ENCODE assay signal across 7 cellular contexts in genomic region chr5:180830253-180831138, GRCh38. TPM values are rescaled to one million over a fixed set of nuclear protein-coding genes. Genes with fewer than 3 reads are reported as not detected.
DNase-seq lines count a peak whose midpoint lies in the region; ATAC-seq, FAIRE-seq and TF ChIP-seq lines count a peak whose summit lies in the region.

No MANE protein-coding gene starts in this region.

- no TSS peak for BruUV-seq in endothelial cell of umbilical vein (replicated peaks; lab: Mats Ljungman, UMichigan)

- peaks cover 2% of the 10 kb centered on the region for H3K79me2 ChIP-seq in endothelial cell of umbilical vein (ENCODE audit: control insufficient read depth, insufficient read depth, low read length)

- H3K4me1 Mint-ChIP-seq in activated CD8-positive, alpha-beta memory T cell treated with anti-CD3 and anti-CD28 coated beads, Interleukin-2, amount 10 ng/mL, durations not matched to agents 7 days and 5 days: peaks cover 37% of the 10 kb centered on the region
- peaks cover 68% of the 10 kb centered on the region for H3K4me1 Mint-ChIP-seq in stimulated activated memory B cell treated with anti-CD40 and anti-IgM and Interleukin-4, amounts not matched to agents 10 μg/mL and 1 μg/mL and 100 μg/mL, for 72 hours

- no peaks in the 10 kb centered on the region for H3K27me3 ChIP-seq in endothelial cell of umbilical vein (ENCODE audit: control insufficient read depth in 2 of 2, insufficient read depth in 2 of 2, low read length in 2 of 2)
- no peaks in the 10 kb centered on the region for H3K27me3 ChIP-seq in muscle layer of colon (ENCODE audit: control insufficient read depth in 1 of 2, insufficient read depth in 2 of 2, low read length in 2 of 2)

- H3K36me3 Mint-ChIP-seq in activated CD8-positive, alpha-beta memory T cell treated with anti-CD3 and anti-CD28 coated beads, Interleukin-2, amount 10 ng/mL, durations not matched to agents 7 days and 5 days: peaks cover 45% of the 10 kb centered on the region
- H3K36me3 Mint-ChIP-seq in stimulated activated memory B cell treated with anti-CD40 and anti-IgM and Interleukin-4, amounts not matched to agents 10 μg/mL and 1 μg/mL and 100 μg/mL, for 72 hours: peaks cover 74% of the 10 kb centered on the region

- no peaks in the 10 kb centered on the region for H3K27me3 Mint-ChIP-seq in activated CD8-positive, alpha-beta memory T cell treated with anti-CD3 and anti-CD28 coated beads, Interleukin-2, amount 10 ng/mL, durations not matched to agents 7 days and 5 days
- no peaks in the 10 kb centered on the region for H3K27me3 Mint-ChIP-seq in stimulated activated memory B cell treated with anti-CD40 and anti-IgM and Interleukin-4, amounts not matched to agents 10 μg/mL and 1 μg/mL and 100 μg/mL, for 72 hours

- H3K9ac ChIP-seq in endothelial cell of umbilical vein (replicated peaks; ENCODE audit: extremely low read depth, insufficient read depth, low read length) (peak overlapping the region; percentile 81), muscle layer of colon (ENCODE audit: low read length) (peak overlapping the region; percentile 83)

- H3K27ac Mint-ChIP-seq in activated CD8-positive, alpha-beta memory T cell treated with anti-CD3 and anti-CD28 coated beads, Interleukin-2, amount 10 ng/mL, durations not matched to agents 7 days and 5 days: peak overlapping the region; percentile 98
- H3K27ac Mint-ChIP-seq in stimulated activated memory B cell treated with anti-CD40 and anti-IgM and Interleukin-4, amounts not matched to agents 10 μg/mL and 1 μg/mL and 100 μg/mL, for 72 hours: peak overlapping the region; percentile 98

- peak overlapping the region; percentile 100 for H3K4me3 Mint-ChIP-seq in activated CD8-positive, alpha-beta memory T cell treated with anti-CD3 and anti-CD28 coated beads, Interleukin-2, amount 10 ng/mL, durations not matched to agents 7 days and 5 days
- peak overlapping the region; percentile 92 for H3K4me3 Mint-ChIP-seq in stimulated activated memory B cell treated with anti-CD40 and anti-IgM and Interleukin-4, amounts not matched to agents 10 μg/mL and 1 μg/mL and 100 μg/mL, for 72 hours

- DNase-seq in GM18507 (ENCODE audit: extremely low spot score, insufficient read length, low read depth): peak; percentile 50
- DNase-seq in NCI-H2227 treated with DMSO at 0.1 percent for 48 hours (lab: John Stamatoyannopoulos, UW): peak; percentile 19
- peak; percentile 86 for DNase-seq in activated CD8-positive, alpha-beta memory T cell treated with anti-CD3 and anti-CD28 coated beads, Interleukin-2, amount 10 ng/mL, durations not matched to agents 7 days and 5 days
- DNase-seq in endothelial cell of umbilical vein (ENCODE audit: low read depth, low spot score): no peak

- H4K20me1 ChIP-seq in endothelial cell of umbilical vein (replicated peaks; ENCODE audit: control insufficient read depth, extremely low read depth, insufficient read depth, low read length): no peaks in the 10 kb centered on the region

- FAIRE-seq in GM18507 (lab: Jason Lieb, UNC) (peak; percentile 63), endothelial cell of umbilical vein (lab: Jason Lieb, UNC) (no peak)

- CTCF ChIA-PET in activated CD8-positive, alpha-beta memory T cell treated with anti-CD3 and anti-CD28 coated beads, Interleukin-2, amount 10 ng/mL, durations not matched to agents 7 days and 5 days (lab: Charles Lee): interaction anchor here (0.8 to 3.7 kb wide), 17 partner anchors 9 to 1028 kb away, joined by 3 to 16 read pairs (median 6); partner anchors contain the start of gene MGAT1
- CTCF ChIA-PET in endothelial cell of umbilical vein (lab: Charles Lee): interaction anchor here (0.8 to 2.3 kb wide), 8 partner anchors 20 to 354 kb away, joined by 3 to 11 read pairs (median 5); partner anchors contain the start of gene MGAT1

- intact Hi-C loops in endothelial cell of umbilical vein (cut with micrococcal nuclease): loop anchor here (1.0 to 2.0 kb wide), 4 partner anchors 20 to 44 kb away; partner anchors contain the start of genes MGAT1 and ZFP62

- TF ChIP-seq POLR2A in endothelial cell of umbilical vein (IDR thresholded peaks at IDR 0.05; ENCODE audit: low read depth, low read length): no peak

- H2AFZ ChIP-seq in endothelial cell of umbilical vein (ENCODE audit: low read depth, low read length): peak overlapping the region; percentile 93

- peaks cover 15% of the 10 kb centered on the region for H3K4me1 ChIP-seq in endothelial cell of umbilical vein (ENCODE audit: control insufficient read depth, extremely low read depth, insufficient read depth, low read length)
- peaks cover 25% of the 10 kb centered on the region for H3K4me1 ChIP-seq in muscle layer of colon (ENCODE audit: insufficient read depth, low read length)

- H3K4me2 ChIP-seq in endothelial cell of umbilical vein (ENCODE audit: insufficient read depth, low read length): peak overlapping the region; percentile 66

- no peak for TF ChIP-seq CTCF in endothelial cell of umbilical vein (IDR thresholded peaks at IDR 0.05; ENCODE audit: extremely low read depth in 1 of 2, insufficient read depth in 1 of 2, low read depth in 1 of 2, low read length in 2 of 2)

- H3K9me1 ChIP-seq in endothelial cell of umbilical vein (replicated peaks; ENCODE audit: control insufficient read depth, extremely low read depth, insufficient read depth, low read length): no peaks in the 10 kb centered on the region

- H3K4me3 ChIP-seq in endothelial cell of umbilical vein (replicated peaks in 1 of 3; ENCODE audit: insufficient read depth in 1 of 3, low read depth in 1 of 3, low read length in 3 of 3): peak overlapping the region; percentile 51 to 63 (median 59)
- H3K4me3 ChIP-seq in muscle layer of colon (ENCODE audit: low read depth in 1 of 2, low read length in 2 of 2): peak overlapping the region; percentile 86 to 98

- H3K36me3 ChIP-seq in endothelial cell of umbilical vein (ENCODE audit: control insufficient read depth in 2 of 2, extremely low read depth in 1 of 2, insufficient read depth in 2 of 2, low read length in 2 of 2): peaks cover 0 to 10% of the 10 kb centered on the region in 2 experiments
- peaks cover 17% of the 10 kb centered on the region for H3K36me3 ChIP-seq in muscle layer of colon (ENCODE audit: insufficient read depth, low read length)

- POLR2A ChIA-PET in endothelial cell of umbilical vein (lab: Charles Lee): interaction anchor here (0.9 to 1.1 kb wide), 2 partner anchors 20 to 27 kb away, joined by 3 to 6 read pairs; no protein-coding TSS in a partner anchor

- H3K27ac ChIP-seq in endothelial cell of umbilical vein (ENCODE audit: insufficient read depth, low read depth, low read length) (peak overlapping the region; percentile 69), muscle layer of colon (ENCODE audit: low read depth, low read length) (peak overlapping the region; percentile 98)

- dilution Hi-C loops in endothelial cell of umbilical vein (cut with MboI; ENCODE audit: extremely low pct_ligation_motif_present, low sequenced_read_pairs): no loop called here

- H3K9me3 Mint-ChIP-seq in activated CD8-positive, alpha-beta memory T cell treated with anti-CD3 and anti-CD28 coated beads, Interleukin-2, amount 10 ng/mL, durations not matched to agents 7 days and 5 days (ENCODE audit: low read depth): no peaks in the 10 kb centered on the region
- H3K9me3 Mint-ChIP-seq in stimulated activated memory B cell treated with anti-CD40 and anti-IgM and Interleukin-4, amounts not matched to agents 10 μg/mL and 1 μg/mL and 100 μg/mL, for 72 hours: peaks cover 5% of the 10 kb centered on the region

- H3K9me3 ChIP-seq in endothelial cell of umbilical vein (replicated peaks; ENCODE audit: control insufficient read depth, insufficient read depth, low read length) (no peaks in the 10 kb centered on the region), muscle layer of colon (ENCODE audit: low read length) (no peaks in the 10 kb centered on the region)

- peak; percentile 43 for ATAC-seq in HG02759 (IDR thresholded peaks at IDR 0.05; ENCODE audit: unreplicated experiment)
- ATAC-seq in activated CD8-positive, alpha-beta memory T cell treated with anti-CD3 and anti-CD28 coated beads, Interleukin-2, amount 10 ng/mL, durations not matched to agents 7 days and 5 days: peak; percentile 61
- ATAC-seq in stimulated activated memory B cell treated with anti-CD40 and anti-IgM and Interleukin-4, amounts not matched to agents 10 μg/mL and 1 μg/mL and 100 μg/mL, for 72 hours: peak; percentile 77

TF ChIP-seq in endothelial cell of umbilical vein, 7 proteins besides CTCF, POLR2A, EP300 and RAD21 (continues in another document):
- TF ChIP-seq MYC (IDR thresholded peaks at IDR 0.05; ENCODE audit: low read depth, low read length): no peak
- no peak for TF ChIP-seq POLR2AphosphoS5 (IDR thresholded peaks at IDR 0.05; ENCODE audit: insufficient read depth, low read depth, low read length)
- TF ChIP-seq JUN (IDR thresholded peaks at IDR 0.05; ENCODE audit: borderline replicate concordance, insufficient read depth, insufficient read length, low read depth): no peak
- no peak for TF ChIP-seq EZH2 (IDR thresholded peaks at IDR 0.05; ENCODE audit: borderline replicate concordance, low read depth, low read length, severe bottlenecking)
- TF ChIP-seq GATA2 (IDR thresholded peaks at IDR 0.05; ENCODE audit: insufficient read depth, insufficient read length, low read depth, low read length): no peak

RNA-seq across cellular contexts. Expression of gene MGAT1, which starts 27.9 kb away (rescaled TPM):
- 100 to 1,000 TPM; 141 to 142 TPM for total RNA-seq in activated CD8-positive, alpha-beta memory T cell treated with anti-CD3 and anti-CD28 coated beads, Interleukin-2, amount 10 ng/mL, durations not matched to agents 7 days and 5 days
- total RNA-seq in endothelial cell of umbilical vein: 108 and 123 TPM in 2 replicates
- polyA plus RNA-seq in endothelial cell of umbilical vein: 126 and 153 TPM in 2 replicates
- polyA plus RNA-seq in endothelial cell of umbilical vein (2011; cell fraction: cytosol; rRNA removed): 83.5 and 99.1 TPM in 2 replicates
- polyA plus RNA-seq in endothelial cell of umbilical vein (2011; cell fraction: nucleus; rRNA removed): 54.0 and 56.7 TPM in 2 replicates
- 59.8 and 70.3 TPM in 2 replicates for polyA plus RNA-seq in endothelial cell of umbilical vein (2012)
- 80.6 and 100 TPM in 2 replicates for polyA minus RNA-seq in endothelial cell of umbilical vein
- polyA minus RNA-seq in endothelial cell of umbilical vein (2011; cell fraction: cytosol; rRNA and poly(A)+ RNA removed): 49.0 TPM
- polyA minus RNA-seq in endothelial cell of umbilical vein (2011; cell fraction: nucleus; rRNA and poly(A)+ RNA removed): 31.9 and 43.9 TPM in 2 replicates

RNA-seq across cellular contexts. Expression of gene ZFP62, which starts 30.6 kb away (rescaled TPM):
- total RNA-seq in activated CD8-positive, alpha-beta memory T cell treated with anti-CD3 and anti-CD28 coated beads, Interleukin-2, amount 10 ng/mL, durations not matched to agents 7 days and 5 days: 10 to 100 TPM; 23.2 to 25.2 TPM
- total RNA-seq in endothelial cell of umbilical vein: 14.6 and 19.7 TPM in 2 replicates
- polyA plus RNA-seq in endothelial cell of umbilical vein: 3.3 and 3.7 TPM in 2 replicates
- 5.8 and 7.0 TPM in 2 replicates for polyA plus RNA-seq in endothelial cell of umbilical vein (2011; cell fraction: cytosol; rRNA removed)
- 13.3 and 20.5 TPM in 2 replicates for polyA plus RNA-seq in endothelial cell of umbilical vein (2011; cell fraction: nucleus; rRNA removed)
- polyA plus RNA-seq in endothelial cell of umbilical vein (2012): 11.7 and 15.7 TPM in 2 replicates
- 4.4 and 5.8 TPM in 2 replicates for polyA minus RNA-seq in endothelial cell of umbilical vein
- polyA minus RNA-seq in endothelial cell of umbilical vein (2011; cell fraction: cytosol; rRNA and poly(A)+ RNA removed): 14.7 TPM
- 6.6 and 7.7 TPM in 2 replicates for polyA minus RNA-seq in endothelial cell of umbilical vein (2011; cell fraction: nucleus; rRNA and poly(A)+ RNA removed)
